9 cellular contexts compared by ENCODE assay signal in the genomic region with DNA sequence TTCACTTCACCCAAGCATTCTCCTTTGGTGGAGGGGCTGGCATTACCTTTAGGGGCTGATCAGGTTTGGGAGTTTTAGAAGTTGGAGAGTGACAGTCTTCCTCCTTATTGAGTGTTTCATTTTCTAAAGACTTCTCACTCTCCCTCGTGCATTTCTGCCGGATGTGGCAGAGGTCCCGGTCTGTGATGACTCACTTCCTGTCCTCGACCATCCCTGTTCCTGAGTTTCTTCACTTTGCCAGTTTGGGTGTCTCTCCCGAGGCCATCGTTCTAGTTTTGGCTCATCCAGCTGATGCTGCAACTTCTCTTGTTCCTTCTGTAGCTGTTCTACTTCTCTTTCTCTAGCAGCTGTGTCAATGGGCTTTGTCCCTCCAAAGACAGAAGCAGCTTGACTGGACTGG.
DNase-seq lines count a peak whose midpoint lies in the region; ATAC-seq and TF ChIP-seq lines count a peak whose summit lies in the region.
"Had no signal": no experiment of that assay in that cellular context is flagged by ENCODE, and none has a peak within 500 bp of the region (broad histone marks: within the 10 kb centered on the region; RNA-seq: fewer than 3 reads in every experiment).

No MANE protein-coding gene starts in this region.

- H3K56ac ChIP-seq in H9 (ENCODE audit: insufficient read length, low read depth, low read length), result no peak overlapping the region

- H3T11ph ChIP-seq in H9 (ENCODE audit: low read length), result no peak overlapping the region

- H3K9ac ChIP-seq in H9 (ENCODE audit: extremely low read depth, insufficient read length, low read length) (no peak overlapping the region), Karpas-422 (ENCODE audit: low read length) (no peak overlapping the region)

- peak overlapping the region; percentile 67 for H3K4me3 Mint-ChIP-seq in activated T-helper 17 cell treated with anti-CD3 and anti-CD28 coated beads, Interleukin-2, amount 50 U/mL, for 72 hours
- no peak overlapping the region for H3K4me3 Mint-ChIP-seq in H9

- H2BK120ac ChIP-seq in H9 (ENCODE audit: low read depth, low read length, poor library complexity, severe bottlenecking), result no peak overlapping the region

- peaks cover 34% of the 10 kb centered on the region for H3K4me1 Mint-ChIP-seq in activated T-helper 17 cell treated with anti-CD3 and anti-CD28 coated beads, Interleukin-2, amount 50 U/mL, for 72 hours
- H3K4me1 Mint-ChIP-seq in H9, result no peaks in the 10 kb centered on the region

- H3K9me3 ChIP-seq in left ventricle myocardium inferior (replicated peaks) (no peaks in the 10 kb centered on the region), H9 (ENCODE audit: control insufficient read depth, low read depth, low read length) (no peaks in the 10 kb centered on the region), Karpas-422 (ENCODE audit: low read length) (no peaks in the 10 kb centered on the region)

- no peaks in the 10 kb centered on the region for H3K36me3 Mint-ChIP-seq in activated T-helper 17 cell treated with anti-CD3 and anti-CD28 coated beads, Interleukin-2, amount 50 U/mL, for 72 hours (ENCODE audit: low read depth)
- peaks cover 3 to 7% (median 5%) of the 10 kb centered on the region in 3 experiments; a peak in 4 of 7 replicates for H3K36me3 Mint-ChIP-seq in H9 (ENCODE audit: insufficient read depth in 1 of 3, low read depth in 3 of 3)

- no peak overlapping the region for H3K23ac ChIP-seq in H9 (ENCODE audit: insufficient read length, low read depth, low read length)

- H4K20me1 ChIP-seq in H9 (ENCODE audit: control insufficient read depth, insufficient read depth, insufficient read length) (no peaks in the 10 kb centered on the region), Karpas-422 (ENCODE audit: insufficient read depth, low read depth, low read length) (no peaks in the 10 kb centered on the region)

- H3K27ac ChIP-seq in left ventricle myocardium inferior (replicated peaks) (peak overlapping the region; percentile 58), H9 (ENCODE audit: insufficient read length, low read depth, low read length) (no peak overlapping the region), Karpas-422 (ENCODE audit: low read length) (no peak overlapping the region)

- H3K27ac Mint-ChIP-seq in activated T-helper 17 cell treated with anti-CD3 and anti-CD28 coated beads, Interleukin-2, amount 50 U/mL, for 72 hours, result peak overlapping the region; percentile 61
- H3K27ac Mint-ChIP-seq in H9, result peak overlapping the region in 1 of 3 experiments; percentile 24; a peak in 1 of 7 replicates

- no peak overlapping the region for H4K8ac ChIP-seq in H9 (replicated peaks; ENCODE audit: insufficient read length, low read depth, low read length)

- DNase-seq in A172 (ENCODE audit: low spot score) (peak; percentile 89), HS-27A (ENCODE audit: low read depth) (peak; percentile 54), left ventricle myocardium inferior (peak; percentile 73), H9 (no peak), RKO (ENCODE audit: low spot score) (no peak), Karpas-422 (no peak)
- DNase-seq: DMS79 had no signal

- H4K5ac ChIP-seq in H9 (ENCODE audit: insufficient read length, low read depth, low read length), result no peak overlapping the region

- H4K91ac ChIP-seq in H9 (ENCODE audit: insufficient read length, low read depth, low read length), result no peak overlapping the region

- H2BK20ac ChIP-seq in H9 (ENCODE audit: low read depth, low read length, poor library complexity, severe bottlenecking), result no peak overlapping the region

- no peaks in the 10 kb centered on the region for H3K79me2 ChIP-seq in H9 (ENCODE audit: insufficient read depth, low read length)
- H3K79me2 ChIP-seq in Karpas-422 (ENCODE audit: low read length), result 0 out of 2 replicates have a peak, but pooled peaks cover 4% of the 10 kb centered on the region

- H2BK12ac ChIP-seq in H9 (ENCODE audit: insufficient read length, low read depth, low read length), result no peak overlapping the region

- H3K36me3 ChIP-seq in left ventricle myocardium inferior (peaks cover 3% of the 10 kb centered on the region), Karpas-422 (ENCODE audit: insufficient read depth, low read length) (no peaks in the 10 kb centered on the region)

- H2BK15ac ChIP-seq in H9 (ENCODE audit: low read depth, low read length), result no peak overlapping the region

- ATAC-seq in activated T-helper 17 cell treated with anti-CD3 and anti-CD28 coated beads, Interleukin-2, amount 50 U/mL, for 72 hours (replicated peaks), result peak; percentile 74
- ATAC-seq in HG02588 (IDR thresholded peaks at IDR 0.05; ENCODE audit: unreplicated experiment), result no peak

- H3K23me2 ChIP-seq in H9 (ENCODE audit: insufficient read length, low read depth, low read length, poor library complexity, severe bottlenecking), result no peaks in the 10 kb centered on the region

- H3K18ac ChIP-seq in H9 (ENCODE audit: insufficient read length, low read depth, low read length), result no peak overlapping the region

- H3K4me3 ChIP-seq in left ventricle myocardium inferior (no peak overlapping the region), Karpas-422 (ENCODE audit: low read length) (no peak overlapping the region)

- H3K14ac ChIP-seq in H9 (ENCODE audit: insufficient read depth, low read length), result no peak overlapping the region

- H3K27me3 ChIP-seq in left ventricle myocardium inferior (ENCODE audit: low read depth) (no peaks in the 10 kb centered on the region), H9 (ENCODE audit: insufficient read depth, low read length) (no peaks in the 10 kb centered on the region), Karpas-422 (ENCODE audit: low read length) (no peaks in the 10 kb centered on the region)

- H3K27me3 Mint-ChIP-seq in activated T-helper 17 cell treated with anti-CD3 and anti-CD28 coated beads, Interleukin-2, amount 50 U/mL, for 72 hours, result no peaks in the 10 kb centered on the region
- no peaks in the 10 kb centered on the region for H3K27me3 Mint-ChIP-seq in H9 (ENCODE audit: low read depth)

- no peaks in the 10 kb centered on the region for H3K79me1 ChIP-seq in H9 (ENCODE audit: insufficient read depth, low read depth, low read length, poor library complexity, severe bottlenecking)

- peaks cover 6% of the 10 kb centered on the region for H3K9me3 Mint-ChIP-seq in activated T-helper 17 cell treated with anti-CD3 and anti-CD28 coated beads, Interleukin-2, amount 50 U/mL, for 72 hours
- no peaks in the 10 kb centered on the region for H3K9me3 Mint-ChIP-seq in H9

- no peak overlapping the region for H3K4ac ChIP-seq in H9 (ENCODE audit: low read depth, low read length)

- intact Hi-C loops in left ventricle myocardium inferior (cut with micrococcal nuclease), result no loop called here

- H3K4me2 ChIP-seq in H9 (ENCODE audit: insufficient read depth, insufficient read length, low read length) (no peak overlapping the region), Karpas-422 (ENCODE audit: low read depth, low read length, poor library complexity, severe bottlenecking) (no peak overlapping the region)

- WGBS in H9 (ENCODE audit: extremely low coverage, insufficient read length, low lambda C conversion rate), result no CpG with 5 or more reads among the region's 6 CpGs

- TF ChIP-seq CTCF in left ventricle myocardium inferior (IDR thresholded peaks at IDR 0.05; ENCODE audit: borderline replicate concordance) (no peak), H9 (conservative IDR thresholded peaks at IDR 0.05) (no peak)

- H2AFZ ChIP-seq in H9 (ENCODE audit: low read length) (no peak overlapping the region), Karpas-422 (ENCODE audit: low read length) (no peak overlapping the region)

- H3K4me1 ChIP-seq in left ventricle myocardium inferior, result peaks cover 19% of the 10 kb centered on the region
- H3K4me1 ChIP-seq in H9 (ENCODE audit: insufficient read depth, low read length), result no peaks in the 10 kb centered on the region
- peaks cover 11% of the 10 kb centered on the region for H3K4me1 ChIP-seq in Karpas-422 (ENCODE audit: low read length)

- H2AK5ac ChIP-seq in H9 (ENCODE audit: insufficient read length, low read length), result no peak overlapping the region

- no peaks in the 10 kb centered on the region for H3K9me2 ChIP-seq in Karpas-422 (replicated peaks; ENCODE audit: insufficient read depth, low read length)

- H2BK5ac ChIP-seq in H9 (ENCODE audit: insufficient read length, low read length), result no peak overlapping the region

Comparison
In these comparisons a context has a peak if more than half of its experiments do, and no peak if none do; other contexts are left out.
1. DNase-seq: peak in A172 (single experiment), HS-27A (single experiment) and left ventricle myocardium inferior (single experiment); none in H9 (single experiment), RKO (single experiment) and Karpas-422 (single experiment).